9 cellular contexts compared by ENCODE assay signal in genomic region chr2:144324446-144325045, GRCh38.
DNase-seq lines count a peak whose midpoint lies in the region; ATAC-seq, FAIRE-seq and TF ChIP-seq lines count a peak whose summit lies in the region.
"Had no signal": no experiment of that assay in that cellular context is flagged by ENCODE, and none has a peak within 500 bp of the region (broad histone marks: within the 10 kb centered on the region; RNA-seq: fewer than 3 reads in every experiment).

No MANE protein-coding gene starts in this region.

- peak overlapping the region; percentile 22 for H3K4me3 Mint-ChIP-seq in CD4-positive, alpha-beta T cell
- H3K4me3 Mint-ChIP-seq in astrocyte (ENCODE audit: unreplicated experiment): no peak overlapping the region

- peak; percentile 27 for ATAC-seq in CD4-positive, alpha-beta T cell (ENCODE audit: poor library complexity)
- ATAC-seq in GM19372 (IDR thresholded peaks at IDR 0.05; ENCODE audit: low read depth, unreplicated experiment): peak; percentile 23
- ATAC-seq in HG03280 (IDR thresholded peaks at IDR 0.05; ENCODE audit: unreplicated experiment): peak; percentile 42

- H3K27ac ChIP-seq in CD4-positive, alpha-beta T cell (ENCODE audit: low read depth, low read length): no peak overlapping the region
- no peak overlapping the region for H3K27ac ChIP-seq in astrocyte (ENCODE audit: low read depth, low read length)
- H3K27ac ChIP-seq in prostate gland: no peak overlapping the region

- WGBS in prostate gland: 85% methylated on average over 4 of the region's 4 CpGs

- H3K79me2 ChIP-seq in astrocyte (ENCODE audit: insufficient read depth, low read length): peaks cover 31% of the 10 kb centered on the region

- in situ Hi-C loops in GM13976 (cut with MboI; ENCODE audit: low sequenced_read_pairs, unreplicated experiment): no loop called here

- no peaks in the 10 kb centered on the region for H3K9me3 ChIP-seq in CD4-positive, alpha-beta T cell (ENCODE audit: control insufficient read depth, low read length)
- H3K9me3 ChIP-seq in astrocyte (ENCODE audit: insufficient read depth, low read depth, low read length): no peaks in the 10 kb centered on the region
- no peaks in the 10 kb centered on the region for H3K9me3 ChIP-seq in prostate gland

- no peaks in the 10 kb centered on the region for H4K20me1 ChIP-seq in astrocyte (ENCODE audit: insufficient read depth, low read length)

- TF ChIP-seq POLR2A in prostate gland (IDR thresholded peaks at IDR 0.05): no peak

- H3K9ac ChIP-seq in astrocyte (ENCODE audit: low read length): no peak overlapping the region

- no peak overlapping the region for H2AFZ ChIP-seq in astrocyte (ENCODE audit: low read depth, low read length)

- peaks cover 36% of the 10 kb centered on the region for H3K4me1 Mint-ChIP-seq in CD4-positive, alpha-beta T cell (ENCODE audit: low read depth)
- H3K4me1 Mint-ChIP-seq in astrocyte (ENCODE audit: low read depth, unreplicated experiment): peaks cover 36% of the 10 kb centered on the region

- no peak overlapping the region for H3K4me3 ChIP-seq in astrocyte (ENCODE audit: insufficient read depth, low read depth, low read length)
- no peak overlapping the region for H3K4me3 ChIP-seq in prostate gland

- H3K27me3 Mint-ChIP-seq in CD4-positive, alpha-beta T cell: no peaks in the 10 kb centered on the region
- no peaks in the 10 kb centered on the region for H3K27me3 Mint-ChIP-seq in astrocyte (ENCODE audit: low read depth, unreplicated experiment)

- no peaks in the 10 kb centered on the region for H3K27me3 ChIP-seq in CD4-positive, alpha-beta T cell (ENCODE audit: control insufficient read depth, insufficient read depth, low read length)
- no peaks in the 10 kb centered on the region for H3K27me3 ChIP-seq in astrocyte (ENCODE audit: insufficient read depth, low read length)
- no peaks in the 10 kb centered on the region for H3K27me3 ChIP-seq in prostate gland (replicated peaks; ENCODE audit: insufficient read depth)

- no peak for TF ChIP-seq CTCF in CD4-positive, alpha-beta T cell (IDR thresholded peaks at IDR 0.05)
- TF ChIP-seq CTCF in astrocyte (IDR thresholded peaks at IDR 0.05; ENCODE audit: insufficient read depth, low read depth, low read length): no peak
- TF ChIP-seq CTCF in prostate gland (IDR thresholded peaks at IDR 0.05): no peak
- TF ChIP-seq CTCF in GM13976 (IDR thresholded peaks at IDR 0.05; ENCODE audit: borderline replicate concordance, control extremely low read depth, extremely low read depth, insufficient read depth, missing control alignments): no peak

- DNase-seq in CD4-positive, alpha-beta T cell: no peak
- DNase-seq in astrocyte (ENCODE audit: low read depth) (peak; percentile 17), prostate gland (ENCODE audit: low spot score) (no peak), NCI-H2227 (lab: John Stamatoyannopoulos, UW; ENCODE audit: unreplicated experiment) (no peak), posterior vena cava (ENCODE audit: low spot score) (no peak), GM13976 (ENCODE audit: low spot score) (no peak)
- DNase-seq: SHP77 treated with DMSO at 0.1 percent for 48 hours had no signal

- no peaks in the 10 kb centered on the region for H3K36me3 Mint-ChIP-seq in CD4-positive, alpha-beta T cell (ENCODE audit: low read depth)
- peaks cover 7% of the 10 kb centered on the region for H3K36me3 Mint-ChIP-seq in astrocyte (ENCODE audit: low read depth, unreplicated experiment)

- H3K4me2 ChIP-seq in astrocyte (ENCODE audit: low read length): peak overlapping the region; percentile 18

- POLR2A ChIA-PET in CD4-positive, alpha-beta T cell (lab: Charles Lee): interaction anchor here (0.7 to 0.9 kb wide), 2 partner anchors 21 to 141 kb away, joined by 3 to 4 read pairs; no protein-coding TSS in a partner anchor

- intact Hi-C loops in CD4-positive, alpha-beta T cell (cut with DNase I, micrococcal nuclease): no loop called here
- intact Hi-C loops in prostate gland (cut with DNase I): no loop called here
- intact Hi-C loops in posterior vena cava (cut with DNase I): no loop called here

- peak overlapping the region; percentile 75 for H3K27ac Mint-ChIP-seq in CD4-positive, alpha-beta T cell
- H3K27ac Mint-ChIP-seq in astrocyte (ENCODE audit: unreplicated experiment): peak overlapping the region; percentile 34

- CTCF ChIA-PET in CD4-positive, alpha-beta T cell (lab: Charles Lee): no interaction called here

- no peaks in the 10 kb centered on the region for H3K9me3 Mint-ChIP-seq in CD4-positive, alpha-beta T cell
- H3K9me3 Mint-ChIP-seq in astrocyte (ENCODE audit: unreplicated experiment): no peaks in the 10 kb centered on the region

- FAIRE-seq in astrocyte (lab: Jason Lieb, UNC): peak; percentile 5

- H3K4me1 ChIP-seq in astrocyte (ENCODE audit: insufficient read depth, low read length): peaks cover 12% of the 10 kb centered on the region
- H3K4me1 ChIP-seq in prostate gland (replicated peaks): no peaks in the 10 kb centered on the region

- H3K36me3 ChIP-seq in astrocyte (ENCODE audit: insufficient read depth, low read length): no peaks in the 10 kb centered on the region
- H3K36me3 ChIP-seq in prostate gland: no peaks in the 10 kb centered on the region
